ENCODE assay signal across 18 cellular contexts in the genomic region with DNA sequence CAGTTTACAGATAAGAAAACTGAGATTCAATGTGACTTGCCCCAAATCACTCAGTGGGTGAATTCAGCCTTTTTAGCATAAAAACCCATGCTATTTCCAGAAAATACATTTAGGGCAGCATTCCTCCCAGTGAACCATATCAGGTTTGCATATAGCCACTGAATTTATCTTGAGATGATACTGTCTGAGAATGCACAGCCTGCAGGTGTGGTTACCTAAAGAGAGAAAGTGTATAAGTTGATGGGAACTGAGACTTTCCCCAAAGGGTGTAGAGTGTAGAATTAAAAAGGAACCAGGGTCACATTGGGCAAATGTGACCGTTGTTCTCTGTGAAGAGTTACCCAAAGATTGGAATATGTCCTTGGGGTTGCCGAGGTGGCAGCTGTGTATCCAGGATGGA.
DNase-seq lines count a peak whose midpoint lies in the region; ATAC-seq lines count a peak whose summit lies in the region.
"Had no signal": no experiment of that assay in that cellular context is flagged by ENCODE, and none has a peak within 500 bp of the region (broad histone marks: within the 10 kb centered on the region; RNA-seq: fewer than 3 reads in every experiment).

No MANE protein-coding gene starts in this region.

- intact Hi-C loops in right cardiac atrium (cut with DNase I) = no loop called here

- H3K4me3 ChIP-seq in right cardiac atrium (ENCODE audit: low read length) = no peak overlapping the region
- no peak overlapping the region for H3K4me3 ChIP-seq in MG63
- H3K4me3 ChIP-seq: GM23248 had no signal

- H3K27me3 ChIP-seq in right cardiac atrium (ENCODE audit: control insufficient read depth, insufficient read depth) = no peaks in the 10 kb centered on the region
- no peaks in the 10 kb centered on the region for H3K27me3 ChIP-seq in MG63

- H3K4me1 ChIP-seq in right cardiac atrium (ENCODE audit: control insufficient read depth, insufficient read depth, low read length) = no peaks in the 10 kb centered on the region

- no peaks in the 10 kb centered on the region for H3K9me3 ChIP-seq in right cardiac atrium (ENCODE audit: control insufficient read depth, low read length)
- H3K9me3 ChIP-seq in MG63 = 0 out of 2 replicates have a peak, but pooled peaks cover 3% of the 10 kb centered on the region

- no peak overlapping the region for H3K27ac ChIP-seq in right cardiac atrium (ENCODE audit: low read length)
- H3K27ac ChIP-seq: C4-2B had no signal

- DNase-seq in germinal center (ENCODE audit: low spot score) (peak; percentile 6), NCI-H1105 (lab: John Stamatoyannopoulos, UW) (no peak), right cardiac atrium (no peak), MG63 (no peak)
- DNase-seq: ACHN; CD4-positive, alpha-beta memory T cell; COR-L47; DND-41; GDM1; GM23248; H7; IMR-90; Kasumi-1; KBM-7 had no signal

- H3K36me3 ChIP-seq in MG63 = no peaks in the 10 kb centered on the region

- WGBS in right cardiac atrium = 95% methylated on average over 2 of the region's 2 CpGs

- ATAC-seq in GM18498 (IDR thresholded peaks at IDR 0.05; ENCODE audit: unreplicated experiment) (peak; percentile 46), GM21529 (IDR thresholded peaks at IDR 0.05; ENCODE audit: unreplicated experiment) (peak; percentile 61), HG02884 (IDR thresholded peaks at IDR 0.05; ENCODE audit: unreplicated experiment) (peak; percentile 71), right cardiac atrium (no peak)

Comparison
In these comparisons a context has a peak if more than half of its experiments do, and no peak if none do; other contexts are left out.
1. ATAC-seq: peak in GM18498 (single experiment), GM21529 (single experiment) and HG02884 (single experiment); none in right cardiac atrium (0 of 2).